In genomic region chr10:74691164-74691563, GRCh38 we compare ENCODE assay signal across 34 cellular contexts.
"Had no signal": no experiment of that assay in that cellular context is flagged by ENCODE, and none has a peak within 500 bp of the region (broad histone marks: within the 10 kb centered on the region; RNA-seq: fewer than 3 reads in every experiment).

No MANE protein-coding gene starts in this region.

- DNase-seq: Karpas-422, Kasumi-1, MG63, MM.1S, MV-4-11, NCI-H1092, NCI-H1092 treated with DMSO at 0.1 percent for 48 hours, NCI-H1105, NCI-H1105 treated with DMSO at 0.1 percent for 48 hours, NCI-H1417 treated with DMSO at 0.1 percent for 48 hours, NCI-H1436, NCI-H1436 treated with DMSO at 0.1 percent for 48 hours, NCI-H146, NCI-H1694, NCI-H1694 treated with DMSO at 0.1 percent for 48 hours, NCI-H187, NCI-H187 treated with DMSO at 0.1 percent for 48 hours, NCI-H1930, NCI-H2029, NCI-H2029 treated with DMSO at 0.1 percent for 48 hours, NCI-H2081, NCI-H2081 treated with DMSO at 0.1 percent for 48 hours, NCI-H2107, NCI-H2171, NCI-H2171 treated with DMSO at 0.1 percent for 48 hours, NCI-H2227 treated with DMSO at 0.1 percent for 48 hours, NCI-H226, NCI-H345, NCI-H446, NCI-H446 treated with DMSO at 0.1 percent for 48 hours, NCI-H510A, NCI-H510A treated with DMSO at 0.1 percent for 48 hours, NCI-H524, NCI-H524 treated with DMSO at 0.1 percent for 48 hours had no signal

- H3K27me3 ChIP-seq: MG63 had no signal

- H3K9me3 ChIP-seq: MG63 had no signal

- H3K36me3 ChIP-seq: MG63 had no signal

- H3K4me3 ChIP-seq: MG63 had no signal
